10 cellular contexts compared by ENCODE assay signal in the genomic region with DNA sequence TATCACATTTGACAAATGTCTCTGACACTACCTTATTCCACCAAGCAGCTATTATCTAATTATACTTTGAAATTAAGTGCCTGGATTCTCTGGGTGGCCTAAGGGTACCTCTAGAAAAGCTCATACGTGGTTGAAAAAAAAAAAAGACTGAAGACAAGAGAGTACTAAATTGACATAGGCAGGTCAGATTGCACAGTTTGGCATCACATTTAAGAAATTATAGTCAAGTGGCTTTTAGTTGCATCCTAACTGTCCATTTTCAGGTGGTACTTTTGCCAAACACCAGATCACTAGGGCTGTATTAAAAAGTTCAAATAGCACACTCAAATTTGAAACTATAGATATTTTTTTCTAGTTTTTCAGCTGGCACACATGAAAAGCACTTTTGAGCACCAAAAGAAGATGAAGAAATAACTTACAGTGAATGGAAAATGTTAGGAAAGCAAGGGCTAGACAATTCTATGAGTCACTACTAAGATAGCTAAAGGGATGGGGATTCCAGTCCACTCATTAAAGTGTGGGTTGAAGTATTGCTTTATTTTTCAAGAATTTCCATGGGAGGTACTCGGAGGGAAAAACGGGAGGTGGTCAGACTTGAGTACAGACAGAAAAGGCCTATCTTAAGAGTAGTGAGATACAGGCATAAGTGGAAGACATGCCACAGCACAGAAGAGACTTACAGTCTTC.
DNase-seq lines count a peak whose midpoint lies in the region; ATAC-seq and TF ChIP-seq lines count a peak whose summit lies in the region.
"Had no signal": no experiment of that assay in that cellular context is flagged by ENCODE, and none has a peak within 500 bp of the region (broad histone marks: within the 10 kb centered on the region; RNA-seq: fewer than 3 reads in every experiment).

No MANE protein-coding gene starts in this region.

- in situ Hi-C loops in Caki2 (cut with HindIII; ENCODE audit: low pct_unique_long_range_greater_than_20kb, low sequenced_read_pairs): no loop called here

- H3K36me3 Mint-ChIP-seq in osteocyte (ENCODE audit: unreplicated experiment): peaks cover 3% of the 10 kb centered on the region

- H3K27ac Mint-ChIP-seq in osteocyte (ENCODE audit: unreplicated experiment): peak overlapping the region; percentile 94
- H3K27ac Mint-ChIP-seq: T-helper 1 cell treated with Interleukin-12 subunit alpha and Interleukin-12 subunit beta and Interleukin-4 antibody, amounts not matched to agents 30 μg/mL and 1 μg/mL, for 36 hours had no signal

- peaks cover 55% of the 10 kb centered on the region for H3K4me1 Mint-ChIP-seq in osteocyte (ENCODE audit: unreplicated experiment)

- peak; percentile 9 for DNase-seq in Caki2 (ENCODE audit: low read depth)
- DNase-seq in NCI-H460 (ENCODE audit: extremely low read depth, low read depth): peak; percentile 81
- DNase-seq in fibroblast of gingiva (ENCODE audit: low read depth): peak; percentile 90
- no peak for DNase-seq in osteocyte (ENCODE audit: extremely low spot score, unreplicated experiment)
- DNase-seq in NCI-H146 (lab: John Stamatoyannopoulos, UW): no peak
- no peak for DNase-seq in NCI-H1694 (lab: John Stamatoyannopoulos, UW)
- DNase-seq: stimulated activated CD4-positive, alpha-beta T cell treated with anti-CD3 and anti-CD28 coated beads, Interleukin-4, amount 100 ng/mL, for 1 hour had no signal

- H3K27me3 Mint-ChIP-seq in osteocyte (ENCODE audit: unreplicated experiment): no peaks in the 10 kb centered on the region

- no peak overlapping the region for H3K4me3 Mint-ChIP-seq in osteocyte (ENCODE audit: unreplicated experiment)
- H3K4me3 Mint-ChIP-seq: T-helper 1 cell treated with Interleukin-12 subunit alpha and Interleukin-12 subunit beta and Interleukin-4 antibody, amounts not matched to agents 30 μg/mL and 1 μg/mL, for 36 hours had no signal

- H3K9me3 Mint-ChIP-seq in osteocyte (ENCODE audit: unreplicated experiment): peaks cover 4% of the 10 kb centered on the region

- no peak for TF ChIP-seq CTCF in osteocyte (IDR thresholded peaks at IDR 0.05)

- ATAC-seq in GM18519 (IDR thresholded peaks at IDR 0.05; ENCODE audit: low FRiP score, unreplicated experiment): no peak
- no peak for ATAC-seq in HG02973 (IDR thresholded peaks at IDR 0.05; ENCODE audit: unreplicated experiment)

Comparison
In these comparisons a context has a peak if more than half of its experiments do, and no peak if none do; other contexts are left out.
1. DNase-seq: peak in Caki2 (single experiment), NCI-H460 (single experiment) and fibroblast of gingiva (single experiment); none in osteocyte (single experiment), NCI-H146 (single experiment) and NCI-H1694 (single experiment).